8 cellular contexts compared by ENCODE assay signal in genomic region chr18:13218376-13219011, GRCh38. TPM values are rescaled to one million over a fixed set of nuclear protein-coding genes. Genes with fewer than 3 reads are reported as not detected.
A peak's percentile ranks its signal among the peaks of the same experiment; 100 is the strongest.
DNase-seq lines count a peak whose midpoint lies in the region; ATAC-seq and TF ChIP-seq lines count a peak whose summit lies in the region.

Gene LDLRAD4, plus strand, starts transcription at chr18:13218760.

- peaks cover 1 to 20% (median 7%) of the 10 kb centered on the region in 3 donors for H3K4me1 Mint-ChIP-seq in IgD-negative memory B cell
- H3K4me1 Mint-ChIP-seq in activated CD4-positive, alpha-beta T cell treated with anti-CD3 and anti-CD28 coated beads, Interleukin-2, amount 10 ng/mL, durations not matched to agents 7 days and 5 days, result peaks cover 45% of the 10 kb centered on the region
- peaks cover 42% of the 10 kb centered on the region for H3K4me1 Mint-ChIP-seq in stimulated activated naive CD8-positive, alpha-beta T cell treated with anti-CD3 and anti-CD28 coated beads, Interleukin-15, Interleukin-2, amounts not matched to agents 100 ng/mL and 50 ng/mL, for 24 hours (ENCODE audit: low read depth)

- no peaks in the 10 kb centered on the region for H3K36me3 ChIP-seq in effector memory CD4-positive, alpha-beta T cell (ENCODE audit: control insufficient read depth, insufficient read depth, low read length)

- ATAC-seq in GM19351 (IDR thresholded peaks at IDR 0.05; ENCODE audit: unreplicated experiment) (no peak), HG02840 (IDR thresholded peaks at IDR 0.05; ENCODE audit: low FRiP score, unreplicated experiment) (no peak)

- H3K27ac Mint-ChIP-seq in IgD-negative memory B cell, result no peak within 1 kb of the TSS
- peak within 1 kb of the TSS; percentile 74 for H3K27ac Mint-ChIP-seq in activated CD4-positive, alpha-beta T cell treated with anti-CD3 and anti-CD28 coated beads, Interleukin-2, amount 10 ng/mL, durations not matched to agents 7 days and 5 days
- H3K27ac Mint-ChIP-seq in stimulated activated naive CD8-positive, alpha-beta T cell treated with anti-CD3 and anti-CD28 coated beads, Interleukin-15, Interleukin-2, amounts not matched to agents 100 ng/mL and 50 ng/mL, for 24 hours, result peak within 1 kb of the TSS; percentile 47

- POLR2A ChIA-PET in activated CD4-positive, alpha-beta T cell treated with anti-CD3 and anti-CD28 coated beads, Interleukin-2, amount 10 ng/mL, durations not matched to agents 7 days and 5 days (lab: Charles Lee), result interaction anchor here (0.6 kb wide), 1 partner anchor 220 kb away, joined by 3 read pairs; no protein-coding TSS in a partner anchor

- H3K27me3 ChIP-seq in effector memory CD4-positive, alpha-beta T cell (replicated peaks; ENCODE audit: control insufficient read depth, insufficient read depth, low read length, poor library complexity, severe bottlenecking), result no peaks in the 10 kb centered on the region

- peak within 1 kb of the TSS; percentile 0 to 72 (median 56) for H3K4me3 Mint-ChIP-seq in IgD-negative memory B cell
- peak within 1 kb of the TSS; percentile 76 for H3K4me3 Mint-ChIP-seq in activated CD4-positive, alpha-beta T cell treated with anti-CD3 and anti-CD28 coated beads, Interleukin-2, amount 10 ng/mL, durations not matched to agents 7 days and 5 days
- H3K4me3 Mint-ChIP-seq in stimulated activated naive CD8-positive, alpha-beta T cell treated with anti-CD3 and anti-CD28 coated beads, Interleukin-15, Interleukin-2, amounts not matched to agents 100 ng/mL and 50 ng/mL, for 24 hours, result peak within 1 kb of the TSS; percentile 76

- H3K27ac ChIP-seq in effector memory CD4-positive, alpha-beta T cell (ENCODE audit: insufficient read depth, low read length, poor library complexity, severe bottlenecking), result peak within 1 kb of the TSS; percentile 52

- peak within 1 kb of the TSS; percentile 49 for H3K4me3 ChIP-seq in AG10803 (ENCODE audit: low read length)
- peak within 1 kb of the TSS; percentile 81 for H3K4me3 ChIP-seq in effector memory CD4-positive, alpha-beta T cell (ENCODE audit: insufficient read depth, low read depth, low read length, poor library complexity, severe bottlenecking)

- TF ChIP-seq CTCF in AG10803 (conservative IDR thresholded peaks at IDR 0.05; ENCODE audit: low read length), result no peak

- H3K9me3 Mint-ChIP-seq in IgD-negative memory B cell, result no peaks in the 10 kb centered on the region
- no peaks in the 10 kb centered on the region for H3K9me3 Mint-ChIP-seq in activated CD4-positive, alpha-beta T cell treated with anti-CD3 and anti-CD28 coated beads, Interleukin-2, amount 10 ng/mL, durations not matched to agents 7 days and 5 days
- H3K9me3 Mint-ChIP-seq in stimulated activated naive CD8-positive, alpha-beta T cell treated with anti-CD3 and anti-CD28 coated beads, Interleukin-15, Interleukin-2, amounts not matched to agents 100 ng/mL and 50 ng/mL, for 24 hours, result no peaks in the 10 kb centered on the region

- H3K9me3 ChIP-seq in effector memory CD4-positive, alpha-beta T cell (ENCODE audit: control insufficient read depth, low read length), result no peaks in the 10 kb centered on the region

- no peak for DNase-seq in AG10803 (ENCODE audit: low read depth)
- DNase-seq in activated CD4-positive, alpha-beta T cell treated with anti-CD3 and anti-CD28 coated beads, Interleukin-2, amount 10 ng/mL, durations not matched to agents 7 days and 5 days, result peak; percentile 36
- DNase-seq in effector memory CD4-positive, alpha-beta T cell, result peak; percentile 9 to 21 (median 19)
- DNase-seq in midbrain (lab: John Stamatoyannopoulos, UW), result peak; percentile 71

- H3K27me3 Mint-ChIP-seq in IgD-negative memory B cell, result peaks cover 62% of the 10 kb centered on the region
- H3K27me3 Mint-ChIP-seq in activated CD4-positive, alpha-beta T cell treated with anti-CD3 and anti-CD28 coated beads, Interleukin-2, amount 10 ng/mL, durations not matched to agents 7 days and 5 days, result peaks cover 29% of the 10 kb centered on the region
- H3K27me3 Mint-ChIP-seq in stimulated activated naive CD8-positive, alpha-beta T cell treated with anti-CD3 and anti-CD28 coated beads, Interleukin-15, Interleukin-2, amounts not matched to agents 100 ng/mL and 50 ng/mL, for 24 hours, result peaks cover 48% of the 10 kb centered on the region

- CTCF ChIA-PET in activated CD4-positive, alpha-beta T cell treated with anti-CD3 and anti-CD28 coated beads, Interleukin-2, amount 10 ng/mL, durations not matched to agents 7 days and 5 days (lab: Charles Lee), result interaction anchor here (0.6 to 1.2 kb wide), 5 partner anchors 10 to 582 kb away, joined by 3 to 4 read pairs (median 3); no protein-coding TSS in a partner anchor

- no peaks in the 10 kb centered on the region for H3K36me3 Mint-ChIP-seq in IgD-negative memory B cell
- H3K36me3 Mint-ChIP-seq in activated CD4-positive, alpha-beta T cell treated with anti-CD3 and anti-CD28 coated beads, Interleukin-2, amount 10 ng/mL, durations not matched to agents 7 days and 5 days (ENCODE audit: low read depth), result no peaks in the 10 kb centered on the region
- no peaks in the 10 kb centered on the region for H3K36me3 Mint-ChIP-seq in stimulated activated naive CD8-positive, alpha-beta T cell treated with anti-CD3 and anti-CD28 coated beads, Interleukin-15, Interleukin-2, amounts not matched to agents 100 ng/mL and 50 ng/mL, for 24 hours (ENCODE audit: low read depth)

- H3K4me1 ChIP-seq in effector memory CD4-positive, alpha-beta T cell (ENCODE audit: control insufficient read depth, insufficient read depth, low read length, poor library complexity, severe bottlenecking), result peaks cover 8% of the 10 kb centered on the region

RNA-seq across cellular contexts. Expression of gene LDLRAD4, which starts in this region (rescaled TPM):
- polyA plus RNA-seq in IgD-negative memory B cell, result 5.1 TPM
- 10 to 100 TPM; 23.8 to 28.6 TPM for total RNA-seq in activated CD4-positive, alpha-beta T cell treated with anti-CD3 and anti-CD28 coated beads, Interleukin-2, amount 10 ng/mL, durations not matched to agents 7 days and 5 days

Comparison
In these comparisons a context has a peak if more than half of its experiments do, and no peak if none do; other contexts are left out.
1. H3K27ac Mint-ChIP-seq: peak in activated CD4-positive, alpha-beta T cell treated with anti-CD3 and anti-CD28 coated beads, Interleukin-2, amount 10 ng/mL, durations not matched to agents 7 days and 5 days (single experiment) and stimulated activated naive CD8-positive, alpha-beta T cell treated with anti-CD3 and anti-CD28 coated beads, Interleukin-15, Interleukin-2, amounts not matched to agents 100 ng/mL and 50 ng/mL, for 24 hours (single experiment); none in IgD-negative memory B cell (0 of 3).
2. Peak in every context shown above with its lines, with median percentiles within 50 percentile points of each other: H3K4me3 Mint-ChIP-seq.